Comparison of ENCODE assay signal across 8 cellular contexts in the genomic region with DNA sequence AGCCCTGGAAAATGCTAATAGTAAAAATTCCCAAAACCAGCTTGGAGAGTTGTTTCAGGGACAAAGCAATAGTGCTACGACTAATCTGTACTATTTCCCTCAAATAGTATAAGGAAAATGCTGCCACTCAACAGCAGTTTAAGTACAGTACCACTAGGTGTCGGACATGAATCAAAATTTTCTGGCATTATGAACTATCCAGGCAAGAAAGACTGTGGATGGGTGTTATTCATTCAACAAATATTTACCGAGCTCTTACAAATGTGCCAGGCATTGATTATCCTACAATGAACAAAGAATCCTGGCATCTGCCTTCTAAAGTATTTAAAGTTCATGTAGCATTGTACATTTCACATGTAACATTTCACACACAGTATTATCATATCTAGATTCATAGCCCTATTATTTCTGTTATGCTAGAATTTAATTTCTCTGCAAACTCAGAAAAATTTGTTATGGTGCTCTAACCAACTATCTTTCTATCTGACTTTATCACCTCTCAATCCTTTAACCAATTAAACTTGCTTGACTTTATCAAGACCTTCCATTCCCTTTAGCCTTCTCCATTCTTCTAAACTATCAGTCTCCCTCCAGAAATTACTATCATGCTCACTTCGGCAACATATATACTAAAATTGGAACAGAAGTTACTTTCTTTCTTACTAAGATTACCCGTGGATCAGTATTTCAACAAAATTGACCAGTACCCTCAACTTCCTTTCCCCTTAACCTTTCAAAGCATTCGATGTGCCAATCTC.
DNase-seq lines count a peak whose midpoint lies in the region; ATAC-seq, FAIRE-seq and TF ChIP-seq lines count a peak whose summit lies in the region.

No MANE protein-coding gene starts in this region.

- TF ChIP-seq POLR2A in suprapubic skin (IDR thresholded peaks at IDR 0.05): no peak

- in situ Hi-C loops in mammary epithelial cell (cut with MboI; ENCODE audit: low sequenced_read_pairs in 2 of 2): loop anchor here in 1 of 2 donors (10.0 kb wide), 1 partner anchor 352 kb away; no protein-coding TSS in a partner anchor

- no peaks in the 10 kb centered on the region for H3K9me3 ChIP-seq in mammary epithelial cell (replicated peaks; ENCODE audit: insufficient read depth, low read length)
- no peaks in the 10 kb centered on the region for H3K9me3 ChIP-seq in kidney (ENCODE audit: control insufficient read depth in 1 of 2, low read length in 2 of 2)
- H3K9me3 ChIP-seq in suprapubic skin: no peaks in the 10 kb centered on the region

- intact Hi-C loops in mammary epithelial cell (cut with micrococcal nuclease) (loop anchor here (1.0 to 10.0 kb wide), 7 partner anchors 64 to 438 kb away; no protein-coding TSS in a partner anchor), kidney (cut with DNase I) (no loop called here)

- no peak overlapping the region for H3K9ac ChIP-seq in mammary epithelial cell (ENCODE audit: insufficient read depth, low read length)
- H3K9ac ChIP-seq in kidney (ENCODE audit: low read length in 2 of 2): no peak overlapping the region

- BruUV-seq in mammary epithelial cell (replicated peaks; lab: Mats Ljungman, UMichigan): no TSS peak

- H3K27ac ChIP-seq in HL-60 (replicated peaks) (no peak overlapping the region), mammary epithelial cell (ENCODE audit: insufficient read depth, low read depth, low read length) (no peak overlapping the region), kidney (ENCODE audit: low read depth in 2 of 2, low read length in 2 of 2) (no peak overlapping the region), suprapubic skin (no peak overlapping the region)

- peak; percentile 84 for ATAC-seq in GM21526 (IDR thresholded peaks at IDR 0.05; ENCODE audit: low FRiP score, unreplicated experiment)

- CTCF ChIA-PET in mammary epithelial cell (lab: Charles Lee; ENCODE audit: low non-redundant PET): interaction anchor here (0.6 to 1.0 kb wide), 6 partner anchors 72 to 347 kb away, joined by 3 to 11 read pairs (median 5); no protein-coding TSS in a partner anchor

- H4K20me1 ChIP-seq in mammary epithelial cell (ENCODE audit: insufficient read depth, low read length): no peaks in the 10 kb centered on the region

- DNase-seq in SKM-1 treated with dmso at 0.1 percent for 144 hours (lab: John Stamatoyannopoulos, UW; ENCODE audit: unreplicated experiment) (peak; percentile 31), SKM-1 (lab: John Stamatoyannopoulos, UW; ENCODE audit: unreplicated experiment) (no peak), HL-60 (ENCODE audit: low read depth in 1 of 2, low spot score in 1 of 2) (peak in 1 of 2 experiments; percentile 1), NCI-H82 (lab: John Stamatoyannopoulos, UW) (peak; percentile 64), mammary epithelial cell (peak; percentile 73), kidney (no peak), suprapubic skin (ENCODE audit: low spot score in 2 of 2) (no peak)

- peaks cover 4% of the 10 kb centered on the region for H3K36me3 ChIP-seq in mammary epithelial cell (ENCODE audit: insufficient read depth, low read length)
- no peaks in the 10 kb centered on the region for H3K36me3 ChIP-seq in kidney (ENCODE audit: control insufficient read depth in 1 of 2, insufficient read depth in 2 of 2, low read length in 2 of 2)
- no peaks in the 10 kb centered on the region for H3K36me3 ChIP-seq in suprapubic skin

- 47% methylated on average over 6 of the region's 6 CpGs for WGBS in mammary epithelial cell (ENCODE audit: low coverage, missing lambda C conversion rate)
- WGBS in suprapubic skin: 37% methylated on average over 6 of the region's 6 CpGs

- peaks cover 10% of the 10 kb centered on the region for H3K4me1 ChIP-seq in mammary epithelial cell (ENCODE audit: insufficient read depth, low read length)
- no peaks in the 10 kb centered on the region for H3K4me1 ChIP-seq in kidney (ENCODE audit: control insufficient read depth in 1 of 2, insufficient read depth in 1 of 2, low read depth in 1 of 2, low read length in 2 of 2)
- H3K4me1 ChIP-seq in suprapubic skin: no peaks in the 10 kb centered on the region

- peak overlapping the region; percentile 36 for H3K4me2 ChIP-seq in mammary epithelial cell (ENCODE audit: insufficient read depth, low read depth, low read length)

- peak; percentile 15 for TF ChIP-seq CTCF in HL-60 (IDR thresholded peaks at IDR 0.05; ENCODE audit: insufficient read depth, low read length)
- TF ChIP-seq CTCF in mammary epithelial cell (conservative IDR thresholded peaks at IDR 0.05 in 1 of 2, IDR thresholded peaks at IDR 0.05 in 1 of 2; ENCODE audit: extremely low read depth in 1 of 2, insufficient read depth in 1 of 2, low read depth in 1 of 2, low read length in 2 of 2): peak; percentile 76 to 81
- TF ChIP-seq CTCF in kidney (IDR thresholded peaks at IDR 0.05; ENCODE audit: borderline replicate concordance, extremely low read depth, insufficient read depth): peak; percentile 81
- TF ChIP-seq CTCF in suprapubic skin (IDR thresholded peaks at IDR 0.05): peak; percentile 67 to 85

- dilution Hi-C loops in mammary epithelial cell (cut with HindIII; ENCODE audit: low sequenced_read_pairs): no loop called here

- TF ChIP-seq EP300 in suprapubic skin (IDR thresholded peaks at IDR 0.05): no peak

- H3K4me3 ChIP-seq in HL-60 (replicated peaks; ENCODE audit: insufficient read depth, low read length): no peak overlapping the region
- H3K4me3 ChIP-seq in mammary epithelial cell (replicated peaks in 1 of 3; ENCODE audit: insufficient read depth in 1 of 3, low read depth in 2 of 3, low read length in 3 of 3): no peak overlapping the region
- no peak overlapping the region for H3K4me3 ChIP-seq in kidney (ENCODE audit: low read length in 2 of 2)
- no peak overlapping the region for H3K4me3 ChIP-seq in suprapubic skin

- FAIRE-seq in kidney (lab: Jason Lieb, UNC): peak; percentile 91

- H3K27me3 ChIP-seq in HL-60 (ENCODE audit: insufficient read depth, poor library complexity, severe bottlenecking): no peaks in the 10 kb centered on the region
- no peaks in the 10 kb centered on the region for H3K27me3 ChIP-seq in mammary epithelial cell (ENCODE audit: insufficient read depth, low read length)
- H3K27me3 ChIP-seq in suprapubic skin: no peaks in the 10 kb centered on the region

- no peak overlapping the region for H2AFZ ChIP-seq in mammary epithelial cell (ENCODE audit: low read depth, low read length)

- peaks cover 78% of the 10 kb centered on the region for H3K79me2 ChIP-seq in mammary epithelial cell (ENCODE audit: insufficient read depth, low read length)

Comparison
In these comparisons a context has a peak if more than half of its experiments do, and no peak if none do; other contexts are left out.
1. DNase-seq: peak in SKM-1 treated with dmso at 0.1 percent for 144 hours (single experiment), NCI-H82 (single experiment) and mammary epithelial cell (single experiment); none in SKM-1 (single experiment), kidney (single experiment) and suprapubic skin (0 of 2).
2. CTCF ChIP-seq: peak in every context shown above with its lines; median percentile 81 in kidney; 78 in mammary epithelial cell; 76 in suprapubic skin; 15 in HL-60.